In the genomic region with DNA sequence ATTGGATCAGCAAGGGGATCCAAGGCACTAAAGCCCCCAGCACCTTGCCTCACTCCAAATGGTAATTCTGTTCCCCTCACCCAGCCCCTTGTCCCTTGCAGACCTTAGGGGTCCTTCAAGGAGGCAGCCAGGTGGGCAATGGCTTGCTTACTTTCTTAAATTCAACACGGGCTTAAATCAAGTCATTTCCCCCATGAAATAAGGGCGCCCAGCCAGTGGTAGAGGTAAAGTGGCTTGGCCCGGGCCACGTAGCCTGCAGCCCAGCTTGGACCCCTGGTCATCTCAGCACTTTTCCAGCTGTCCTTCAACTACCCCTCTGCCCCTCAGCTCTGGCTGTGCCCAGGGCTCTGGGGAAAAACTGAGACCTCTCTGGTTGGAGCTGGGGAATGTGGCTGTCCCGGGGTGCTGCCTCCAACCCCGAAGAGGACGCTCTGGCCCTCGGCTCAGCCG, we compare ENCODE assay signal across 12 cellular contexts. TPM values are rescaled to one million over a fixed set of nuclear protein-coding genes. Genes with fewer than 3 reads are reported as not detected.
A peak's percentile ranks its signal among the peaks of the same experiment; 100 is the strongest.
DNase-seq lines count a peak whose midpoint lies in the region; TF ChIP-seq lines count a peak whose summit lies in the region.
"Had no signal": no experiment of that assay in that cellular context is flagged by ENCODE, and none has a peak within 500 bp of the region (broad histone marks: within the 10 kb centered on the region; RNA-seq: fewer than 3 reads in every experiment).

No MANE protein-coding gene starts in this region.

- H3K27ac ChIP-seq in Peyer's patch (peak overlapping the region; percentile 69 to 87 (median 80)), esophagus (ENCODE audit: low read depth in 2 of 2, low read length in 1 of 2) (peak overlapping the region in 1 of 2 donors; percentile 28), skeletal muscle tissue (ENCODE audit: low read depth, low read length) (no peak overlapping the region)
- H3K27ac ChIP-seq: hepatocyte had no signal

- no peaks in the 10 kb centered on the region for H3K9me3 ChIP-seq in Peyer's patch
- H3K9me3 ChIP-seq in esophagus (ENCODE audit: control insufficient read depth in 2 of 2, insufficient read depth in 1 of 2, low read depth in 1 of 2, low read length in 1 of 2) = no peaks in the 10 kb centered on the region
- no peaks in the 10 kb centered on the region for H3K9me3 ChIP-seq in skeletal muscle tissue (ENCODE audit: control insufficient read depth in 3 of 3, low read length in 3 of 3)
- H3K9me3 ChIP-seq: uterus had no signal

- no peak for DNase-seq in GM06990 (ENCODE audit: extremely low read depth, insufficient read length)
- DNase-seq in Peyer's patch = peak in 2 of 3 donors; percentile 42 to 46
- no peak for DNase-seq in DMS114 treated with DMSO at 0.1 percent for 48 hours (lab: John Stamatoyannopoulos, UW; ENCODE audit: unreplicated experiment)
- no peak for DNase-seq in NCI-H2107 treated with DMSO at 0.1 percent for 48 hours (lab: John Stamatoyannopoulos, UW; ENCODE audit: unreplicated experiment)
- DNase-seq in activated gamma-delta T cell (lab: John Stamatoyannopoulos, UW) = no peak
- DNase-seq: cortex of kidney, NCI-H345 had no signal

- TF ChIP-seq CTCF in GM06990 (IDR thresholded peaks at IDR 0.05; ENCODE audit: insufficient read depth, low read length, poor library complexity, severe bottlenecking) = no peak
- TF ChIP-seq CTCF in Peyer's patch (IDR thresholded peaks at IDR 0.05) = no peak

- TF ChIP-seq POLR2A in Peyer's patch (IDR thresholded peaks at IDR 0.05) = no peak

- no peaks in the 10 kb centered on the region for H3K27me3 ChIP-seq in GM06990 (replicated peaks; ENCODE audit: control insufficient read depth, insufficient read depth, low read length)
- H3K27me3 ChIP-seq in Peyer's patch = no peaks in the 10 kb centered on the region
- no peaks in the 10 kb centered on the region for H3K27me3 ChIP-seq in esophagus (ENCODE audit: control insufficient read depth in 1 of 2, insufficient read depth in 2 of 2, low read length in 2 of 2)
- H3K27me3 ChIP-seq in skeletal muscle tissue (ENCODE audit: control insufficient read depth in 3 of 3, insufficient read depth in 3 of 3, low read length in 3 of 3) = no peaks in the 10 kb centered on the region
- H3K27me3 ChIP-seq: hepatocyte, uterus had no signal

- H3K36me3 ChIP-seq in GM06990 (ENCODE audit: control insufficient read depth, insufficient read depth, low read length) = no peaks in the 10 kb centered on the region
- H3K36me3 ChIP-seq in Peyer's patch = no peaks in the 10 kb centered on the region
- H3K36me3 ChIP-seq in esophagus (ENCODE audit: control insufficient read depth in 2 of 2, insufficient read depth in 2 of 2, low read length in 1 of 2) = no peaks in the 10 kb centered on the region
- H3K36me3 ChIP-seq in skeletal muscle tissue (ENCODE audit: control insufficient read depth in 3 of 3, insufficient read depth in 3 of 3, low read length in 3 of 3) = no peaks in the 10 kb centered on the region
- H3K36me3 ChIP-seq: uterus had no signal

- 47 to 59% methylated on average over 9 of the region's 9 CpGs for WGBS in esophagus, 2 donors

- H3K4me3 ChIP-seq in GM06990 (replicated peaks; ENCODE audit: low read depth, low read length) (peak overlapping the region; percentile 65), Peyer's patch (peak overlapping the region; percentile 37 to 51 (median 46)), esophagus (ENCODE audit: low read depth in 1 of 2, low read length in 2 of 2) (peak overlapping the region; percentile 2 to 13), skeletal muscle tissue (ENCODE audit: low read length in 3 of 3) (peak overlapping the region in 2 of 3 donors; percentile 40 to 43)
- H3K4me3 ChIP-seq: GM23338, hepatocyte, uterus had no signal

- H3K4me1 ChIP-seq in Peyer's patch (peaks cover 0 to 22% (median 15%) of the 10 kb centered on the region in 4 donors), esophagus (ENCODE audit: control insufficient read depth in 2 of 2, insufficient read depth in 2 of 2, low read length in 1 of 2) (peaks cover 0 to 6% of the 10 kb centered on the region in 2 donors), skeletal muscle tissue (ENCODE audit: control insufficient read depth in 3 of 3, insufficient read depth in 3 of 3, low read length in 3 of 3) (peaks cover 7 to 9% (median 8%) of the 10 kb centered on the region in 3 donors)
- H3K4me1 ChIP-seq: uterus had no signal

- H3K9ac ChIP-seq in skeletal muscle tissue (ENCODE audit: low read depth in 1 of 3, low read length in 3 of 3) = peak overlapping the region in 1 of 3 donors; percentile 16

RNA-seq across cellular contexts. Expression of gene PSTPIP1, which starts 1.2 kb away (rescaled TPM):
- 10 to 100 TPM in 3 of 4 donors, 1 to 10 TPM in 1; 6.3 to 40.4 (median 19.5) TPM for total RNA-seq in Peyer's patch
- polyA plus RNA-seq in esophagus = 1 to 10 TPM; 2.5 to 3.6 TPM
- 2.1 TPM for total RNA-seq in skeletal muscle tissue
- total RNA-seq: hepatocyte had no signal
- polyA plus RNA-seq: hepatocyte had no signal

Comparison
In these comparisons a context has a peak if more than half of its experiments do, and no peak if none do; other contexts are left out.
1. DNase-seq: peak in Peyer's patch (2 of 3); none in GM06990 (single experiment), DMS114 treated with DMSO at 0.1 percent for 48 hours (single experiment), NCI-H2107 treated with DMSO at 0.1 percent for 48 hours (single experiment) and activated gamma-delta T cell (single experiment).
2. H3K4me3 ChIP-seq: peak in every context shown above with its lines; median percentile 65 in GM06990; 46 in Peyer's patch; 42 in skeletal muscle tissue; 8 in esophagus.